ENCODE assay signal across 20 cellular contexts in the genomic region with DNA sequence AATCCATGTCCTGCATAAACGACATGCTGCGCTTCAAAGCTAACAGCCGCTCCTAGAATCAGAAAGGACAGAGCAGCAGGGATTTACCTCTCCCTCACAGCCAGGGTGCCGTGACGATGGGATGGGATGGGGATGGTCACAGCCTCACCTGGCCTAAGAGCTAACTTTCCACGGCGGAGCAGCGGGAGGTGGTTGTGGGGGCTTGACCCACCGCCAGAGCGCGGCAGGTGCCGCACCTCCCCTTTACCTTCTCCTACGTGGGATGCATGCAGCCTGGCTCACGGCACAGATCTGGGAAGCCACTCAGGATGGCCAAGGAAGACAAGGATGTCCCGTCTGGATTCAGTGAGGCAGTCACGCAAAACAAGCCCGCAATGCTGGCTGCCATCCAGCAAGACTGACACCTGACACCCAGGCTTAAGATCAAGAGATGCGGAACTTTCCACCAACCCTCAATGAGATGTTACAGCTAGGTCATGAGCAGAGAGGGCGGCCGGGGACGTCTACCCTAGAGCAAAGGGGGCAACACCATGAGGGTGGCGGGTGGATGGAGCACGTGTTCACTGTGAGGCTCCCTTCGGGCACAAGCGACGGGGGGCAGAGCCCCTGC.
"Had no signal": no experiment of that assay in that cellular context is flagged by ENCODE, and none has a peak within 500 bp of the region (broad histone marks: within the 10 kb centered on the region; RNA-seq: fewer than 3 reads in every experiment).

No MANE protein-coding gene starts in this region.

- FAIRE-seq: keratinocyte had no signal

- H3K27ac Mint-ChIP-seq: activated CD4-positive, alpha-beta T cell treated with anti-CD3 and anti-CD28 coated beads for 36 hours; activated naive CD8-positive, alpha-beta T cell treated with anti-CD3 and anti-CD28 coated beads for 36 hours; endodermal cell; nephron; progenitor cell of endocrine pancreas; stimulated activated naive CD8-positive, alpha-beta T cell treated with anti-CD3 and anti-CD28 coated beads, Interleukin-15, amount 100 ng/mL, for 72 hours had no signal

- H3K27me3 Mint-ChIP-seq: activated CD4-positive, alpha-beta T cell treated with anti-CD3 and anti-CD28 coated beads for 36 hours; progenitor cell of endocrine pancreas; stimulated activated naive CD8-positive, alpha-beta T cell treated with anti-CD3 and anti-CD28 coated beads, Interleukin-15, amount 100 ng/mL, for 72 hours had no signal

- H3K9me3 ChIP-seq: suprapubic skin, transverse colon, vagina had no signal

- DNase-seq: activated CD4-positive, alpha-beta T cell treated with anti-CD3 and anti-CD28 coated beads for 36 hours; activated CD4-positive, alpha-beta T cell treated with anti-CD3 and anti-CD28 coated beads, Interleukin-2, amount 50 U/mL, for 48 hours; activated naive CD8-positive, alpha-beta T cell treated with anti-CD3 and anti-CD28 coated beads for 36 hours; amygdala; dorsolateral prefrontal cortex; endodermal cell; foreskin melanocyte; hypothalamus; midbrain; occipital lobe; stimulated activated CD4-positive, alpha-beta T cell treated with anti-CD3 and anti-CD28 coated beads, Interleukin-2, amount 100 ng/mL, for 48 hours; stimulated activated naive CD8-positive, alpha-beta T cell treated with anti-CD3 and anti-CD28 coated beads, Interleukin-15, amount 100 ng/mL, for 72 hours; transverse colon; WERI-Rb-1 had no signal

- ATAC-seq: activated CD4-positive, alpha-beta T cell treated with anti-CD3 and anti-CD28 coated beads for 36 hours; stimulated activated naive CD8-positive, alpha-beta T cell treated with anti-CD3 and anti-CD28 coated beads, Interleukin-15, amount 100 ng/mL, for 72 hours had no signal

- H3K27ac ChIP-seq: cardiac muscle cell, suprapubic skin, transverse colon, vagina, WERI-Rb-1 had no signal

- H3K9me3 Mint-ChIP-seq: endodermal cell, nephron had no signal

- H3K4me3 ChIP-seq: cardiac muscle cell, dorsolateral prefrontal cortex, suprapubic skin, transverse colon, vagina had no signal

- H3K4me3 Mint-ChIP-seq: activated CD4-positive, alpha-beta T cell treated with anti-CD3 and anti-CD28 coated beads for 36 hours; activated naive CD8-positive, alpha-beta T cell treated with anti-CD3 and anti-CD28 coated beads for 36 hours; endodermal cell; nephron; stimulated activated naive CD8-positive, alpha-beta T cell treated with anti-CD3 and anti-CD28 coated beads, Interleukin-15, amount 100 ng/mL, for 72 hours had no signal

- H3K27me3 ChIP-seq: cardiac muscle cell, dorsolateral prefrontal cortex, suprapubic skin, transverse colon, vagina had no signal
